ENCODE assay signal across 9 cellular contexts in genomic region chr2:58449286-58450010, GRCh38.
DNase-seq lines count a peak whose midpoint lies in the region; ATAC-seq, FAIRE-seq and TF ChIP-seq lines count a peak whose summit lies in the region.
"Had no signal": no experiment of that assay in that cellular context is flagged by ENCODE, and none has a peak within 500 bp of the region (broad histone marks: within the 10 kb centered on the region; RNA-seq: fewer than 3 reads in every experiment).

No MANE protein-coding gene starts in this region.

- DNase-seq in NCI-H146 treated with DMSO at 0.1 percent for 48 hours (lab: John Stamatoyannopoulos, UW; ENCODE audit: unreplicated experiment), result peak; percentile 48
- no peak for DNase-seq in NCI-H1930 (lab: John Stamatoyannopoulos, UW)
- no peak for DNase-seq in testis
- DNase-seq in omental fat pad (ENCODE audit: low spot score), result no peak
- no peak for DNase-seq in pancreas

- H3K36me3 ChIP-seq in iPS-18a (ENCODE audit: control insufficient read depth, low read depth, low read length) (no peaks in the 10 kb centered on the region), testis (ENCODE audit: low read depth, missing control alignments) (no peaks in the 10 kb centered on the region), pancreas (no peaks in the 10 kb centered on the region)

- no peaks in the 10 kb centered on the region for H3K9me3 ChIP-seq in iPS-18a (ENCODE audit: control insufficient read depth, low read depth, low read length)
- no peaks in the 10 kb centered on the region for H3K9me3 ChIP-seq in testis
- no peaks in the 10 kb centered on the region for H3K9me3 ChIP-seq in pancreas

- H3K4me3 ChIP-seq in iPS-18a (ENCODE audit: low read length) (peak overlapping the region; percentile 22), testis (no peak overlapping the region), pancreas (no peak overlapping the region)

- no peak for TF ChIP-seq POLR2A in testis (IDR thresholded peaks at IDR 0.05)

- 74 to 82% methylated on average over 3 of the region's 3 CpGs for WGBS in testis, 2 donors
- WGBS in pancreas, 2 donors, result 73 to 86% methylated on average over 3 of the region's 3 CpGs

- no peak overlapping the region for H3K9ac ChIP-seq in iPS-18a (ENCODE audit: low read length)

- H3K4me1 ChIP-seq in iPS-18a (ENCODE audit: control insufficient read depth, low read depth, low read length), result peaks cover 31% of the 10 kb centered on the region
- H3K4me1 ChIP-seq in testis, result no peaks in the 10 kb centered on the region
- peaks cover 0 to 8% (median 0%) of the 10 kb centered on the region in 3 donors for H3K4me1 ChIP-seq in pancreas

- intact Hi-C loops in testis (cut with DNase I; ENCODE audit: low total_unique reads) (no loop called here), pancreas (cut with DNase I) (loop anchor here in 1 of 3 donors (10.0 kb wide), 1 partner anchor 685 kb away; no protein-coding TSS in a partner anchor)

- H3K27ac ChIP-seq in iPS-18a (ENCODE audit: low read length), result peak overlapping the region; percentile 26
- no peak overlapping the region for H3K27ac ChIP-seq in testis
- H3K27ac ChIP-seq in pancreas, result no peak overlapping the region

- ATAC-seq in GM18867 (IDR thresholded peaks at IDR 0.05; ENCODE audit: unreplicated experiment), result peak; percentile 96
- peak; percentile 95 for ATAC-seq in HG02623 (IDR thresholded peaks at IDR 0.05; ENCODE audit: unreplicated experiment)
- no peak for ATAC-seq in omental fat pad (ENCODE audit: low FRiP score)
- ATAC-seq in pancreas, result no peak
- ATAC-seq: HCT116 had no signal

- H3K27me3 ChIP-seq in iPS-18a (ENCODE audit: control insufficient read depth, insufficient read depth, low read length), result no peaks in the 10 kb centered on the region
- H3K27me3 ChIP-seq in testis, result no peaks in the 10 kb centered on the region
- H3K27me3 ChIP-seq in pancreas, result no peaks in the 10 kb centered on the region

- TF ChIP-seq CTCF in testis (IDR thresholded peaks at IDR 0.05), result no peak
- no peak for TF ChIP-seq CTCF in omental fat pad (IDR thresholded peaks at IDR 0.05)
- TF ChIP-seq CTCF in pancreas (IDR thresholded peaks at IDR 0.05), result no peak

- FAIRE-seq in pancreas (lab: Jason Lieb, UNC), result no peak

Comparison
In these comparisons a context has a peak if more than half of its experiments do, and no peak if none do; other contexts are left out.
1. ATAC-seq: peak in GM18867 (single experiment) and HG02623 (single experiment); none in omental fat pad (single experiment) and pancreas (0 of 4).